ENCODE assay signal across 35 cellular contexts in genomic region chr4:93777081-93777460, GRCh38. TPM values are rescaled to one million over a fixed set of nuclear protein-coding genes. Genes with fewer than 3 reads are reported as not detected.
"Had no signal": no experiment of that assay in that cellular context is flagged by ENCODE, and none has a peak within 500 bp of the region (broad histone marks: within the 10 kb centered on the region; RNA-seq: fewer than 3 reads in every experiment).

No MANE protein-coding gene starts in this region.

- H3K4me2 ChIP-seq: neural progenitor cell had no signal

- H3K27ac ChIP-seq: left lung, lower lobe of right lung, neural progenitor cell, neutrophil, ovary, right atrium auricular region, right lobe of liver, stomach, testis, thyroid gland, transverse colon, upper lobe of left lung, vagina had no signal

- H2AFZ ChIP-seq: neural progenitor cell had no signal

- ATAC-seq: left colon; left lung; lower lobe of right lung; natural killer cell; right lobe of liver; stimulated activated naive B cell treated with anti-CD40 and anti-IgM and Interleukin-4, amounts not matched to agents 10 μg/mL and 1 μg/mL and 100 μg/mL, for 72 hours; stimulated activated naive CD8-positive, alpha-beta T cell treated with anti-CD3 and anti-CD28 coated beads, Interleukin-15, Interleukin-2, amounts not matched to agents 100 U/mL and 50 U/mL, for 24 hours had no signal

- DNase-seq: hippocampal formation; kidney; left colon; left lung; lower lobe of right lung; mesendoderm; naive B cell; natural killer cell; nephron progenitor cell; occipital lobe; ovary; right lobe of liver; stimulated activated CD4-positive, alpha-beta T cell treated with anti-CD3 and anti-CD28 coated beads, Interleukin-12 subunit alpha, Interleukin-12 subunit beta, amount 100 ng/mL, for 4 hours; stimulated activated CD4-positive, alpha-beta T cell treated with anti-CD3 and anti-CD28 coated beads, Interleukin-15, amount 100 ng/mL, for 24 hours; stimulated activated CD4-positive, alpha-beta T cell treated with anti-CD3 and anti-CD28 coated beads, Interleukin-2, amount 100 ng/mL, for 24 hours; stimulated activated CD4-positive, alpha-beta T cell treated with anti-CD3 and anti-CD28 coated beads, Interleukin-4, amount 100 ng/mL, for 1 hour; stimulated activated naive B cell treated with anti-CD40 and anti-IgM and Interleukin-4, amounts not matched to agents 10 μg/mL and 1 μg/mL and 100 μg/mL, for 72 hours; stimulated activated naive CD8-positive, alpha-beta T cell treated with anti-CD3 and anti-CD28 coated beads, Interleukin-15, Interleukin-2, amounts not matched to agents 100 U/mL and 50 U/mL, for 24 hours; stomach; testis; thyroid gland; transverse colon; upper lobe of left lung had no signal

- H3K36me3 ChIP-seq: left lung, lower lobe of right lung, neural progenitor cell, neutrophil, ovary, right atrium auricular region, right lobe of liver, stomach, thyroid gland, transverse colon, upper lobe of left lung, vagina had no signal

- H3K9ac ChIP-seq: neural progenitor cell had no signal

- H3K4me1 ChIP-seq: left lung, lower lobe of right lung, right atrium auricular region, right lobe of liver, testis, upper lobe of left lung, vagina had no signal

- H3K27me3 ChIP-seq: left lung, neural progenitor cell, neutrophil, ovary, right atrium auricular region, right lobe of liver, stomach, testis, thyroid gland, transverse colon, upper lobe of left lung, vagina had no signal

- FAIRE-seq: kidney had no signal

- H3K9me3 ChIP-seq: left lung, lower lobe of right lung, neutrophil, ovary, right atrium auricular region, right lobe of liver, stomach, testis, thyroid gland, transverse colon, upper lobe of left lung, vagina had no signal

- H3K4me3 ChIP-seq: left lung, lower lobe of right lung, neural progenitor cell, ovary, right atrium auricular region, right lobe of liver, stomach, testis, thyroid gland, transverse colon, upper lobe of left lung, vagina had no signal

RNA-seq across cellular contexts. Expression of gene ATOH1, which starts 51.5 kb away (rescaled TPM):
- total RNA-seq: kidney, left lung, liver, lower lobe of right lung, mesothelial cell of epicardium, mononuclear cell, natural killer cell, occipital lobe, ovary, progenitor cell of endocrine pancreas, pulmonary artery endothelial cell, renal cortical epithelial cell, right atrium auricular region, right lobe of liver, skeletal muscle tissue, testis, thyroid gland, upper lobe of left lung, urinary bladder, vagina had no signal
- polyA plus RNA-seq: liver, ovary, stomach, urinary bladder had no signal
